In the genomic region with DNA sequence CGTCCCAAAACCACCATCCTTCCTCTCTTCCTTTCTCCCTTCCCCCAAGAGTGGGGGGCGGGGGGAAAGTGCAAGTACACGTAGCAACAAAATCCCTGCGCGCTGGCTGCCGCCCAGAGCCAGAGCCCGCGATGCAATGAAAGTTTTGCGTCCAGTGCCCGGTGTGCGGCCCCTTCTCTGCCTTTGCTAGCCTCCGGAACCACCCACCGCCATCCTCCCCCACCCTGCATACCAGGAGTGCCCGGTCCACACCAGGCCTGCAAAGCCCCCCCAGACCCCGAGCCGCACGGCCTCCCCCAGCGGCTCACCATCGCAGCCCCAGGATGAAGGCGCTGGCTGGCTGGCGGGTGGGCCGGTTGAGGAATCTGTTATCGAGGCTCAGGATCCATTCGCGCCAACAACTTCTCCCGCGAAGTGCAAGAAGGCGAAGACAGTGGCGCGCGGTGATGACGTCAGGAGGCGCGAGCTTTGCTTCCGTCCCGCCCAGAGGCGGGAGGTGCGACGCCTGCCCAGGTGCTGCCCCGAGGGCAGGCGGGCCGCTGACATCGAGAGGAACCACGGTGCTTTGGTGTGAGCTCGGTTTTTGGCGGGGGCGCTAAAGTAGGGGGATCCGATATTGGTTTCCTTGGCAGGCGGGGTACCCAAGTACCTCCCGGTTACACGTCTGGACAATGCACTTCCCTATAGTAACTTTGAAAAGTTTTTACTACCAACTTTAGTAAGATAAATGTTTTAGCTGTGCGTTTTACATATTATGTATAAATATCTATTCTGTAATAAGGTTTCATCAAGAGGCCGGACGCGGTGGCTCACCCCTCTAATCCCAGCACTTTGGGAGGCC, we compare ENCODE assay signal across 1 cellular context.
TF ChIP-seq lines count a peak whose summit lies in the region.

A gene with protein sequence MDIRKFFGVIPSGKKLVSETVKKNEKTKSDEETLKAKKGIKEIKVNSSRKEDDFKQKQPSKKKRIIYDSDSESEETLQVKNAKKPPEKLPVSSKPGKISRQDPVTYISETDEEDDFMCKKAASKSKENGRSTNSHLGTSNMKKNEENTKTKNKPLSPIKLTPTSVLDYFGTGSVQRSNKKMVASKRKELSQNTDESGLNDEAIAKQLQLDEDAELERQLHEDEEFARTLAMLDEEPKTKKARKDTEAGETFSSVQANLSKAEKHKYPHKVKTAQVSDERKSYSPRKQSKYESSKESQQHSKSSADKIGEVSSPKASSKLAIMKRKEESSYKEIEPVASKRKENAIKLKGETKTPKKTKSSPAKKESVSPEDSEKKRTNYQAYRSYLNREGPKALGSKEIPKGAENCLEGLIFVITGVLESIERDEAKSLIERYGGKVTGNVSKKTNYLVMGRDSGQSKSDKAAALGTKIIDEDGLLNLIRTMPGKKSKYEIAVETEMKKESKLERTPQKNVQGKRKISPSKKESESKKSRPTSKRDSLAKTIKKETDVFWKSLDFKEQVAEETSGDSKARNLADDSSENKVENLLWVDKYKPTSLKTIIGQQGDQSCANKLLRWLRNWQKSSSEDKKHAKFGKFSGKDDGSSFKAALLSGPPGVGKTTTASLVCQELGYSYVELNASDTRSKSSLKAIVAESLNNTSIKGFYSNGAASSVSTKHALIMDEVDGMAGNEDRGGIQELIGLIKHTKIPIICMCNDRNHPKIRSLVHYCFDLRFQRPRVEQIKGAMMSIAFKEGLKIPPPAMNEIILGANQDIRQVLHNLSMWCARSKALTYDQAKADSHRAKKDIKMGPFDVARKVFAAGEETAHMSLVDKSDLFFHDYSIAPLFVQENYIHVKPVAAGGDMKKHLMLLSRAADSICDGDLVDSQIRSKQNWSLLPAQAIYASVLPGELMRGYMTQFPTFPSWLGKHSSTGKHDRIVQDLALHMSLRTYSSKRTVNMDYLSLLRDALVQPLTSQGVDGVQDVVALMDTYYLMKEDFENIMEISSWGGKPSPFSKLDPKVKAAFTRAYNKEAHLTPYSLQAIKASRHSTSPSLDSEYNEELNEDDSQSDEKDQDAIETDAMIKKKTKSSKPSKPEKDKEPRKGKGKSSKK (minus strand): TSS at position 432 of the 841 bp plus-strand sequence. CDS start 121 bp downstream, at position 311.

TF ChIP-seq in HepG2, 621 proteins besides CTCF, POLR2A, EP300 and RAD21 (continued from another document and continues in another):
- TF ChIP-seq, protein P1, sequence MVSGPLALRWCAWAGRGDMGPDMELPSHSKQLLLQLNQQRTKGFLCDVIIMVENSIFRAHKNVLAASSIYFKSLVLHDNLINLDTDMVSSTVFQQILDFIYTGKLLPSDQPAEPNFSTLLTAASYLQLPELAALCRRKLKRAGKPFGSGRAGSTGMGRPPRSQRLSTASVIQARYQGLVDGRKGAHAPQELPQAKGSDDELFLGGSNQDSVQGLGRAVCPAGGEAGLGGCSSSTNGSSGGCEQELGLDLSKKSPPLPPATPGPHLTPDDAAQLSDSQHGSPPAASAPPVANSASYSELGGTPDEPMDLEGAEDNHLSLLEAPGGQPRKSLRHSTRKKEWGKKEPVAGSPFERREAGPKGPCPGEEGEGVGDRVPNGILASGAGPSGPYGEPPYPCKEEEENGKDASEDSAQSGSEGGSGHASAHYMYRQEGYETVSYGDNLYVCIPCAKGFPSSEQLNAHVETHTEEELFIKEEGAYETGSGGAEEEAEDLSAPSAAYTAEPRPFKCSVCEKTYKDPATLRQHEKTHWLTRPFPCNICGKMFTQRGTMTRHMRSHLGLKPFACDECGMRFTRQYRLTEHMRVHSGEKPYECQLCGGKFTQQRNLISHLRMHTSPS (CRISPR knock-in tag; IDR thresholded peaks at IDR 0.05; ENCODE audit: low read depth), result no peak; the same call in 1 of the 2 replicates
- TF ChIP-seq, protein P2, sequence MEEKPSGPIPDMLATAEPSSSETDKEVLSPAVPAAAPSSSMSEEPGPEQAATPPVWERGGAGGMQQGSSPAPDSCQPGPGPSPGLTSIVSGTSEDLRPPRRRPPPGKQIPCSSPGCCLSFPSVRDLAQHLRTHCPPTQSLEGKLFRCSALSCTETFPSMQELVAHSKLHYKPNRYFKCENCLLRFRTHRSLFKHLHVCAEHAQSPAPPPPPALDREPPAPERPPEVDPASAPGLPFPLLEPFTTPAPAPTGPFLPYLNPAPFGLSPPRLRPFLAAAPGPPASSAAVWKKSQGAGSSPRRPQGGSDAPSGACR (CRISPR knock-in tag; IDR thresholded peaks at IDR 0.05), result peak; percentile 62; the same call in 1 of the 2 replicates
- TF ChIP-seq CHD4 (IDR thresholded peaks at IDR 0.05; ENCODE audit: borderline replicate concordance, low read length), result peak; percentile 67; the same call in 1 of the 2 replicates
- TF ChIP-seq SP2 (CRISPR knock-in tag; IDR thresholded peaks at IDR 0.05), result 0 out of 2 replicates have a peak, but pooled peaks have one; percentile 28
- TF ChIP-seq ZNF337 (CRISPR knock-in tag; IDR thresholded peaks at IDR 0.05; ENCODE audit: borderline replicate concordance, low read depth), result peak; percentile 42; the same call in 1 of the 2 replicates
- TF ChIP-seq ZNF737 (CRISPR knock-in tag; IDR thresholded peaks at IDR 0.05; ENCODE audit: borderline replicate concordance), result peak; percentile 91
- no peak for TF ChIP-seq SCMH1 (CRISPR knock-in tag; IDR thresholded peaks at IDR 0.05; ENCODE audit: borderline replicate concordance)
- TF ChIP-seq FOXM1 (CRISPR knock-in tag; IDR thresholded peaks at IDR 0.05), result 0 out of 2 replicates have a peak, but pooled peaks have one; percentile 35
- peak; percentile 61; the same call in 1 of the 2 replicates for TF ChIP-seq RELA (CRISPR knock-in tag; IDR thresholded peaks at IDR 0.05)
- peak; percentile 89; the same call in 1 of the 2 replicates for TF ChIP-seq ZNF234 (CRISPR knock-in tag; conservative IDR thresholded peaks at IDR 0.05)
- TF ChIP-seq ZNF790 (CRISPR knock-in tag; IDR thresholded peaks at IDR 0.05; ENCODE audit: borderline replicate concordance), result peak; percentile 81; the same call in 1 of the 2 replicates
- TF ChIP-seq, protein P3, sequence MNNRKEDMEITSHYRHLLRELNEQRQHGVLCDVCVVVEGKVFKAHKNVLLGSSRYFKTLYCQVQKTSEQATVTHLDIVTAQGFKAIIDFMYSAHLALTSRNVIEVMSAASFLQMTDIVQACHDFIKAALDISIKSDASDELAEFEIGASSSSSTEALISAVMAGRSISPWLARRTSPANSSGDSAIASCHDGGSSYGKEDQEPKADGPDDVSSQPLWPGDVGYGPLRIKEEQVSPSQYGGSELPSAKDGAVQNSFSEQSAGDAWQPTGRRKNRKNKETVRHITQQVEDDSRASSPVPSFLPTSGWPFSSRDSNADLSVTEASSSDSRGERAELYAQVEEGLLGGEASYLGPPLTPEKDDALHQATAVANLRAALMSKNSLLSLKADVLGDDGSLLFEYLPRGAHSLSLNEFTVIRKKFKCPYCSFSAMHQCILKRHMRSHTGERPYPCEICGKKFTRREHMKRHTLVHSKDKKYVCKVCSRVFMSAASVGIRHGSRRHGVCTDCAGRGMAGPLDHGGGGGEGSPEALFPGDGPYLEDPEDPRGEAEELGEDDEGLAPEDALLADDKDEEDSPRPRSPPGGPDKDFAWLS (CRISPR knock-in tag; IDR thresholded peaks at IDR 0.05; ENCODE audit: borderline replicate concordance), result peak; percentile 83; the same call in 1 of the 2 replicates
- TF ChIP-seq, protein P4, sequence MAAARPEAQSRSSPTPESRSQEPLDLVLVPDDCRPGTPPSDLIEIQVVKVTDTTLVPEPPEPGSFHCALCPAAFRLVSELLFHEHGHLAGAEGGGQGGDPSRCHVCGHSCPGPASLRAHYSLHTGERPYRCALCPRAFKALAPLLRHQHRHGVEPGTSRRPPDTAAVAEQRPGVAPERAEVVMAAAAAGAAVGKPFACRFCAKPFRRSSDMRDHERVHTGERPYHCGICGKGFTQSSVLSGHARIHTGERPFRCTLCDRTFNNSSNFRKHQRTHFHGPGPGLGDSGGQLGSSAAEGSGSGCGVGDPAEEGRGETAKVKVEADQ (CRISPR knock-in tag; IDR thresholded peaks at IDR 0.05; ENCODE audit: borderline replicate concordance), result peak; percentile 92; the same call in 1 of the 2 replicates
- no peak for TF ChIP-seq ZNF550 (CRISPR knock-in tag; IDR thresholded peaks at IDR 0.05; ENCODE audit: borderline replicate concordance)
- peak; percentile 73 for TF ChIP-seq MIER2 (CRISPR knock-in tag; IDR thresholded peaks at IDR 0.05)
- TF ChIP-seq, protein P5, sequence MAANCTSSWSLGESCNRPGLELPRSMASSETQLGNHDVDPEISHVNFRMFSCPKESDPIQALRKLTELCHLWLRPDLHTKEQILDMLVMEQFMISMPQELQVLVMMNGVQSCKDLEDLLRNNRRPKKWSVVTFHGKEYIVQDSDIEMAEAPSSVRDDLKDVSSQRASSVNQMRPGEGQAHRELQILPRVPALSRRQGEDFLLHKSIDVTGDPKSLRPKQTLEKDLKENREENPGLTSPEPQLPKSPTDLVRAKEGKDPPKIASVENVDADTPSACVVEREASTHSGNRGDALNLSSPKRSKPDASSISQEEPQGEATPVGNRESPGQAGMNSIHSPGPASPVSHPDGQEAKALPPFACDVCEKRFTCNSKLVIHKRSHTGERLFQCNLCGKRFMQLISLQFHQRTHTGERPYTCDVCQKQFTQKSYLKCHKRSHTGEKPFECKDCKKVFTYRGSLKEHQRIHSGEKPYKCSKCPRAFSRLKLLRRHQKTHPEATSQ (CRISPR knock-in tag; IDR thresholded peaks at IDR 0.05; ENCODE audit: borderline replicate concordance), result peak; percentile 99
- no peak; the same call in 1 of the 2 replicates for TF ChIP-seq GABPA (IDR thresholded peaks at IDR 0.05; ENCODE audit: low read depth, low read length)
- peak; percentile 83 for TF ChIP-seq GABPA (CRISPR knock-in tag; IDR thresholded peaks at IDR 0.05; ENCODE audit: low read depth)
- TF ChIP-seq ZNF296 (CRISPR knock-in tag; conservative IDR thresholded peaks at IDR 0.05), result no peak; the same call in 1 of the 2 replicates
- TF ChIP-seq ZNF761 (CRISPR knock-in tag; conservative IDR thresholded peaks at IDR 0.05), result peak; percentile 97
- TF ChIP-seq, protein P6, sequence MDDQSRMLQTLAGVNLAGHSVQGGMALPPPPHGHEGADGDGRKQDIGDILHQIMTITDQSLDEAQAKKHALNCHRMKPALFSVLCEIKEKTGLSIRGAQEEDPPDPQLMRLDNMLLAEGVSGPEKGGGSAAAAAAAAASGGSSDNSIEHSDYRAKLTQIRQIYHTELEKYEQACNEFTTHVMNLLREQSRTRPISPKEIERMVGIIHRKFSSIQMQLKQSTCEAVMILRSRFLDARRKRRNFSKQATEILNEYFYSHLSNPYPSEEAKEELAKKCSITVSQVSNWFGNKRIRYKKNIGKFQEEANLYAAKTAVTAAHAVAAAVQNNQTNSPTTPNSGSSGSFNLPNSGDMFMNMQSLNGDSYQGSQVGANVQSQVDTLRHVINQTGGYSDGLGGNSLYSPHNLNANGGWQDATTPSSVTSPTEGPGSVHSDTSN (CRISPR knock-in tag; IDR thresholded peaks at IDR 0.05; ENCODE audit: borderline replicate concordance), result no peak; the same call in 1 of the 2 replicates
- TF ChIP-seq, protein P7, sequence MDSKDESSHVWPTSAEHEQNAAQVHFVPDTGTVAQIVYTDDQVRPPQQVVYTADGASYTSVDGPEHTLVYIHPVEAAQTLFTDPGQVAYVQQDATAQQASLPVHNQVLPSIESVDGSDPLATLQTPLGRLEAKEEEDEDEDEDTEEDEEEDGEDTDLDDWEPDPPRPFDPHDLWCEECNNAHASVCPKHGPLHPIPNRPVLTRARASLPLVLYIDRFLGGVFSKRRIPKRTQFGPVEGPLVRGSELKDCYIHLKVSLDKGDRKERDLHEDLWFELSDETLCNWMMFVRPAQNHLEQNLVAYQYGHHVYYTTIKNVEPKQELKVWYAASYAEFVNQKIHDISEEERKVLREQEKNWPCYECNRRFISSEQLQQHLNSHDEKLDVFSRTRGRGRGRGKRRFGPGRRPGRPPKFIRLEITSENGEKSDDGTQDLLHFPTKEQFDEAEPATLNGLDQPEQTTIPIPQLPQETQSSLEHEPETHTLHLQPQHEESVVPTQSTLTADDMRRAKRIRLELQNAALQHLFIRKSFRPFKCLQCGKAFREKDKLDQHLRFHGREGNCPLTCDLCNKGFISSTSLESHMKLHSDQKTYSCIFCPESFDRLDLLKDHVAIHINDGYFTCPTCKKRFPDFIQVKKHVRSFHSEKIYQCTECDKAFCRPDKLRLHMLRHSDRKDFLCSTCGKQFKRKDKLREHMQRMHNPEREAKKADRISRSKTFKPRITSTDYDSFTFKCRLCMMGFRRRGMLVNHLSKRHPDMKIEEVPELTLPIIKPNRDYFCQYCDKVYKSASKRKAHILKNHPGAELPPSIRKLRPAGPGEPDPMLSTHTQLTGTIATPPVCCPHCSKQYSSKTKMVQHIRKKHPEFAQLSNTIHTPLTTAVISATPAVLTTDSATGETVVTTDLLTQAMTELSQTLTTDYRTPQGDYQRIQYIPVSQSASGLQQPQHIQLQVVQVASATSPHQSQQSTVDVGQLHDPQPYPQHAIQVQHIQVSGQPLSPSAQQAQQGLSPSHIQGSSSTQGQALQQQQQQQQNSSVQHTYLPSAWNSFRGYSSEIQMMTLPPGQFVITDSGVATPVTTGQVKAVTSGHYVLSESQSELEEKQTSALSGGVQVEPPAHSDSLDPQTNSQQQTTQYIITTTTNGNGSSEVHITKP (CRISPR knock-in tag; IDR thresholded peaks at IDR 0.05; ENCODE audit: low read depth), result peak; percentile 16; the same call in 1 of the 2 replicates
- peak; percentile 55; the same call in 1 of the 2 replicates for TF ChIP-seq ZNF816 (CRISPR knock-in tag; IDR thresholded peaks at IDR 0.05; ENCODE audit: borderline replicate concordance)
- peak; percentile 95; the same call in 1 of the 2 replicates for TF ChIP-seq ZBTB20 (CRISPR knock-in tag; IDR thresholded peaks at IDR 0.05; ENCODE audit: borderline replicate concordance, low read depth)
- TF ChIP-seq MLLT10 (CRISPR knock-in tag; IDR thresholded peaks at IDR 0.05), result peak; percentile 74; the same call in 1 of the 2 replicates
- TF ChIP-seq NR2F6 (IDR thresholded peaks at IDR 0.05), result no peak
- peak; percentile 75 for TF ChIP-seq NR2F6 (CRISPR knock-in tag; IDR thresholded peaks at IDR 0.05)
- TF ChIP-seq ZBTB8A (CRISPR knock-in tag; IDR thresholded peaks at IDR 0.05; ENCODE audit: borderline replicate concordance, low read depth), result peak; percentile 85
- no peak for TF ChIP-seq FOXP1 (IDR thresholded peaks at IDR 0.05)
- TF ChIP-seq FOXP1 (CRISPR knock-in tag; IDR thresholded peaks at IDR 0.05), result no peak
- TF ChIP-seq, protein P8, sequence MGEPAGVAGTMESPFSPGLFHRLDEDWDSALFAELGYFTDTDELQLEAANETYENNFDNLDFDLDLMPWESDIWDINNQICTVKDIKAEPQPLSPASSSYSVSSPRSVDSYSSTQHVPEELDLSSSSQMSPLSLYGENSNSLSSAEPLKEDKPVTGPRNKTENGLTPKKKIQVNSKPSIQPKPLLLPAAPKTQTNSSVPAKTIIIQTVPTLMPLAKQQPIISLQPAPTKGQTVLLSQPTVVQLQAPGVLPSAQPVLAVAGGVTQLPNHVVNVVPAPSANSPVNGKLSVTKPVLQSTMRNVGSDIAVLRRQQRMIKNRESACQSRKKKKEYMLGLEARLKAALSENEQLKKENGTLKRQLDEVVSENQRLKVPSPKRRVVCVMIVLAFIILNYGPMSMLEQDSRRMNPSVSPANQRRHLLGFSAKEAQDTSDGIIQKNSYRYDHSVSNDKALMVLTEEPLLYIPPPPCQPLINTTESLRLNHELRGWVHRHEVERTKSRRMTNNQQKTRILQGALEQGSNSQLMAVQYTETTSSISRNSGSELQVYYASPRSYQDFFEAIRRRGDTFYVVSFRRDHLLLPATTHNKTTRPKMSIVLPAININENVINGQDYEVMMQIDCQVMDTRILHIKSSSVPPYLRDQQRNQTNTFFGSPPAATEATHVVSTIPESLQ (CRISPR knock-in tag; conservative IDR thresholded peaks at IDR 0.05), result no peak
- peak; percentile 95 for TF ChIP-seq TSC22D2 (CRISPR knock-in tag; IDR thresholded peaks at IDR 0.05; ENCODE audit: borderline replicate concordance)
- peak; percentile 99; the same call in 1 of the 2 replicates for TF ChIP-seq NKX3-1 (CRISPR knock-in tag; IDR thresholded peaks at IDR 0.05)
- TF ChIP-seq CREB1 (IDR thresholded peaks at IDR 0.05), result peak; percentile 99
- TF ChIP-seq CREB1 (CRISPR knock-in tag; IDR thresholded peaks at IDR 0.05), result peak; percentile 99
- peak; percentile 99 for TF ChIP-seq ZNF138 (CRISPR knock-in tag; IDR thresholded peaks at IDR 0.05; ENCODE audit: low read depth)
